Comparison of ENCODE assay signal across 8 cellular contexts in the genomic region with DNA sequence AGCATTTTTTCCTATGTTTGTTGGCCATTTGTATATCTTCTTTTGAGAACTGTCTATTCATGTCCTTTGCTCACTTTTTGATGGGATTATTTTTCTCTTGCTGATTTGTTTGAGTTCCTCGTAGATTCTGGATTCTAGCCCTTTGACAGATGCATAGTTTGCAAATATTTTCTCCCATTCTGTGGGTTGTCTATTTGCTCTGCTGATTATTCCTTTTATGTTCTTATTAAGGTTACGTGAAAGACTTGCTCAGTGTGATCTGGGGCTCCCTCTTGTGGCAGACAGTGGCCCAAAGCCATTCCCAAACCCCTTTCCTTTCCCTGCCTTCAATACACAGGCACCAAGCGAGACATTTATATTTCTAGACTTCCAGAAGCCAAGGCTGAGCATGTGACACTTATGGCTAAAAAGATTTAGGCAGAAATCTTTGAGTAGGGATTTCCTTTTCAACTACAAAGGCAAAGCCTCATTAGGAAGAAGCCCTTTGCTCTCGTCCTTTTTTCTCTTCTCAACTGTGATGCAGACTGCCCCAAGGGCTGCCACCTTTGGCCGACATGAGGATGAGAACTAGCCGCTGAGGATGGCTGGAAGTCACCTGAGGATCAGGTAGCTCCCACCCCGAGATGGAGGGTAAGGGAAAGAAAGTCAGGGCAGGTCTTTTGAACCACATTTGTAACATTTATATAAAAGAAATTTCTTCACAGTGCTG. TPM values are rescaled to one million over a fixed set of nuclear protein-coding genes. Genes with fewer than 3 reads are reported as not detected.
DNase-seq lines count a peak whose midpoint lies in the region; ATAC-seq and TF ChIP-seq lines count a peak whose summit lies in the region.

No MANE protein-coding gene starts in this region.

- POLR2A ChIA-PET in activated CD8-positive, alpha-beta T cell treated with anti-CD3 and anti-CD28 coated beads for 36 hours (lab: Charles Lee): no interaction called here

- no peaks in the 10 kb centered on the region for H3K36me3 ChIP-seq in endodermal cell (ENCODE audit: control insufficient read depth, insufficient read depth, low read length)

- H3K9me3 Mint-ChIP-seq in activated CD8-positive, alpha-beta T cell treated with anti-CD3 and anti-CD28 coated beads for 36 hours: no peaks in the 10 kb centered on the region
- peaks cover under 1% of the 10 kb centered on the region for H3K9me3 Mint-ChIP-seq in endodermal cell

- DNase-seq in A172 (ENCODE audit: low spot score) (peak; percentile 74), GM12864 (ENCODE audit: low read depth) (no peak), NCI-H446 (lab: John Stamatoyannopoulos, UW) (peak; percentile 33 to 60), endodermal cell (peak; percentile 91), midbrain (lab: John Stamatoyannopoulos, UW) (peak; percentile 56), HPDE6-E6E7 (ENCODE audit: extremely low spot score) (no peak)
- peak; percentile 70 for DNase-seq in activated CD8-positive, alpha-beta T cell treated with anti-CD3 and anti-CD28 coated beads for 36 hours
- peak; percentile 25 to 69 (median 42) for DNase-seq in stimulated activated naive CD4-positive, alpha-beta T cell (lab: John Stamatoyannopoulos, UW)

- CTCF ChIA-PET in activated CD8-positive, alpha-beta T cell treated with anti-CD3 and anti-CD28 coated beads for 36 hours (lab: Charles Lee): interaction anchor here (0.6 to 5.2 kb wide), 8 partner anchors 11 to 603 kb away, joined by 3 to 40 read pairs (median 8); no protein-coding TSS in a partner anchor

- no peak overlapping the region for H3K27ac ChIP-seq in endodermal cell (ENCODE audit: low read depth, low read length)

- H3K4me1 ChIP-seq in endodermal cell (ENCODE audit: control insufficient read depth, insufficient read depth, low read length): no peaks in the 10 kb centered on the region

- WGBS in endodermal cell (ENCODE audit: insufficient coverage in 1 of 2, insufficient read length in 1 of 2), 2 experiments: 38 to 44% methylated on average over 4 to 7 of the region's 7 CpGs

- H3K4me1 Mint-ChIP-seq in activated CD8-positive, alpha-beta T cell treated with anti-CD3 and anti-CD28 coated beads for 36 hours (ENCODE audit: low read depth): peaks cover 53% of the 10 kb centered on the region
- H3K4me1 Mint-ChIP-seq in endodermal cell: peaks cover 32% of the 10 kb centered on the region

- no peak overlapping the region for H3K9ac ChIP-seq in endodermal cell (ENCODE audit: extremely low read depth, low read length, poor library complexity, severe bottlenecking)

- no peaks in the 10 kb centered on the region for H3K36me3 Mint-ChIP-seq in activated CD8-positive, alpha-beta T cell treated with anti-CD3 and anti-CD28 coated beads for 36 hours (ENCODE audit: low read depth)
- H3K36me3 Mint-ChIP-seq in endodermal cell (ENCODE audit: low read depth): no peaks in the 10 kb centered on the region

- intact Hi-C loops in activated CD8-positive, alpha-beta T cell treated with anti-CD3 and anti-CD28 coated beads for 36 hours (cut with micrococcal nuclease): loop anchor here (5.0 kb wide), 1 partner anchor 138 kb away; no protein-coding TSS in a partner anchor

- H3K4me3 ChIP-seq in GM12864 (ENCODE audit: low read depth, low read length) (no peak overlapping the region), endodermal cell (ENCODE audit: low read length) (no peak overlapping the region)

- no peak overlapping the region for H3K4me3 Mint-ChIP-seq in activated CD8-positive, alpha-beta T cell treated with anti-CD3 and anti-CD28 coated beads for 36 hours
- no peak overlapping the region for H3K4me3 Mint-ChIP-seq in endodermal cell

- peaks cover 2% of the 10 kb centered on the region for H3K27me3 Mint-ChIP-seq in activated CD8-positive, alpha-beta T cell treated with anti-CD3 and anti-CD28 coated beads for 36 hours
- peaks cover 13% of the 10 kb centered on the region for H3K27me3 Mint-ChIP-seq in endodermal cell (ENCODE audit: insufficient read depth)

- H3K27me3 ChIP-seq in endodermal cell (ENCODE audit: control insufficient read depth, insufficient read depth, low read length, poor library complexity, severe bottlenecking): no peaks in the 10 kb centered on the region

- peak; percentile 84 for TF ChIP-seq CTCF in GM12864 (IDR thresholded peaks at IDR 0.05; ENCODE audit: low read depth, low read length, missing control alignments)
- peak; percentile 94 for TF ChIP-seq CTCF in activated CD8-positive, alpha-beta T cell treated with anti-CD3 and anti-CD28 coated beads for 36 hours (IDR thresholded peaks at IDR 0.05)
- peak; percentile 97 for TF ChIP-seq CTCF in endodermal cell (conservative IDR thresholded peaks at IDR 0.05)

- H3K27ac Mint-ChIP-seq in activated CD8-positive, alpha-beta T cell treated with anti-CD3 and anti-CD28 coated beads for 36 hours: no peak overlapping the region
- H3K27ac Mint-ChIP-seq in endodermal cell: no peak overlapping the region

- no peaks in the 10 kb centered on the region for H3K9me3 ChIP-seq in endodermal cell (ENCODE audit: control insufficient read depth, low read length)

- ATAC-seq in activated CD8-positive, alpha-beta T cell treated with anti-CD3 and anti-CD28 coated beads for 36 hours: no peak

RNA-seq across cellular contexts. Expression of a gene that starts 23.6 kb away (rescaled TPM):
- total RNA-seq in A172 (2014; rRNA removed; shearing (Covaris generic)): 1.00 and 1.2 TPM in 2 replicates
- total RNA-seq in activated CD8-positive, alpha-beta T cell treated with anti-CD3 and anti-CD28 coated beads for 36 hours: not detected
- 1 to 10 TPM in 1 of 2 donors, under 1 TPM in 1; 0.33 to 1.1 TPM for total RNA-seq in endodermal cell
- 0.53 TPM for polyA plus RNA-seq in endodermal cell (2013, experiment 1 of 2)
- polyA plus RNA-seq in endodermal cell (2013, experiment 2 of 2): 0.79 TPM

Comparison
In these comparisons a context has a peak if more than half of its experiments do, and no peak if none do; other contexts are left out.
1. DNase-seq: peak in A172 (single experiment), NCI-H446 (2 of 2), activated CD8-positive, alpha-beta T cell treated with anti-CD3 and anti-CD28 coated beads for 36 hours (single experiment), endodermal cell (single experiment), midbrain (single experiment) and stimulated activated naive CD4-positive, alpha-beta T cell (6 of 6); none in GM12864 (single experiment) and HPDE6-E6E7 (single experiment).
2. Peak in every context shown above with its lines, with median percentiles within 50 percentile points of each other: CTCF ChIP-seq.